9 cellular contexts compared by ENCODE assay signal in the genomic region with DNA sequence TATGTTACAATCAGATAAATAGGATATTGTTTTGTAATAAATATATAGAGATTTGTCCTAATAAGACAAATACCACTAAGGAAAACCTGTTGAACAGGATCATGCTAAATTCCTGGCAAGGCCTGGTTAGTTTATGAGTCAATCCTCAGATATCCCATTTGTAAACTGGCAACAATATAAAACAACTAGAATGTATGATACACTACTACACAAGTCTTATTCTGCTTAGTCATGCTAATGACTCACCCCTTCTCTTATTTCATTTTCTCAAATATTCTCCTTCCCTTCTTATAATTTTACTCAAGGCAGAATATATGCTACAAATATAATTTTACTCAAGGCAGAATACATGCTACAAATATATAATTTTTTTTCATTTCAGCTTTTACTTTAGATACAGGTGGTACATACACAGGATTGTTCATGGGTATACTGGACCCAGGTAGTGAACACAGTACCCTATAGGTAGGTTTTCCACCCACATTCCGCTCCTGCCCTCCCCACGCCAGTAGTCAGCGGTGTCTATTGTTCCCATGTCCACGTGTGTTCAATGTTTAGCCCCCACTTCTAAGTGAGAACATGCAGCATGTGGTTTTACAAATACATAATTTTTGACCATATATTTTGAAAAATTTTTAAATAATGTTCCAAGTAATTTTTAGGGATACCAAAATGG. TPM values are rescaled to one million over a fixed set of nuclear protein-coding genes. Genes with fewer than 3 reads are reported as not detected.
DNase-seq lines count a peak whose midpoint lies in the region; TF ChIP-seq lines count a peak whose summit lies in the region.
"Had no signal": no experiment of that assay in that cellular context is flagged by ENCODE, and none has a peak within 500 bp of the region (broad histone marks: within the 10 kb centered on the region; RNA-seq: fewer than 3 reads in every experiment).

No MANE protein-coding gene starts in this region.

- no peaks in the 10 kb centered on the region for H3K27me3 ChIP-seq in BJ (ENCODE audit: control insufficient read depth, insufficient read depth, low read length)

- no peak overlapping the region for H3K4me3 ChIP-seq in BJ (ENCODE audit: low read depth, low read length)
- H3K4me3 ChIP-seq in epithelial cell of proximal tubule (ENCODE audit: low read depth, low read length): no peak overlapping the region

- TF ChIP-seq CTCF in BJ (IDR thresholded peaks at IDR 0.05; ENCODE audit: insufficient read depth, low read depth, low read length): no peak
- no peak for TF ChIP-seq CTCF in epithelial cell of proximal tubule (conservative IDR thresholded peaks at IDR 0.05; ENCODE audit: low read depth, low read length)

- POLR2A ChIA-PET in BJ (lab: Charles Lee): no interaction called here

- peaks cover 9% of the 10 kb centered on the region for H3K36me3 ChIP-seq in BJ (ENCODE audit: control insufficient read depth, insufficient read depth, low read length)

- DNase-seq in BJ (ENCODE audit: low read depth) (peak; percentile 85), NCI-H2196 treated with DMSO at 0.1 percent for 48 hours (lab: John Stamatoyannopoulos, UW; ENCODE audit: unreplicated experiment) (peak; percentile 35), epithelial cell of proximal tubule (ENCODE audit: low read depth) (peak; percentile 88), non-pigmented ciliary epithelial cell (ENCODE audit: low read depth) (peak; percentile 87), medulla oblongata (ENCODE audit: extremely low spot score) (no peak), NCI-H748 (lab: John Stamatoyannopoulos, UW; ENCODE audit: unreplicated experiment) (no peak), iPS-NIHi7 (ENCODE audit: extremely low spot score) (no peak), GM19238 (ENCODE audit: insufficient read length, low spot score) (no peak)
- DNase-seq: activated naive CD8-positive, alpha-beta T cell treated with anti-CD3 and anti-CD28 coated beads, Interleukin-2, amount 10 ng/mL, durations not matched to agents 7 days and 5 days had no signal

- CTCF ChIA-PET in BJ (lab: Yijun Ruan, JAX): interaction anchor here (1.1 to 1.4 kb wide), 3 partner anchors 10 to 88 kb away, joined by 4 to 6 read pairs (median 5); no protein-coding TSS in a partner anchor

RNA-seq across cellular contexts. Expression of a gene that starts 6.3 kb away (rescaled TPM):
- 50.2 and 55.5 TPM in 2 replicates for polyA plus RNA-seq in BJ (2011; rRNA removed)
- 19.8 and 31.8 TPM in 2 replicates for polyA minus RNA-seq in BJ (2011; rRNA and poly(A)+ RNA removed)
- total RNA-seq in epithelial cell of proximal tubule: 24.1 and 41.1 TPM in 2 replicates

RNA-seq across cellular contexts. Expression of a gene that starts 17.3 kb away (rescaled TPM):
- polyA plus RNA-seq in BJ (2011; rRNA removed): 9.5 and 14.7 TPM in 2 replicates
- 12.7 and 13.1 TPM in 2 replicates for polyA minus RNA-seq in BJ (2011; rRNA and poly(A)+ RNA removed)
- 2.0 and 2.9 TPM in 2 replicates for total RNA-seq in epithelial cell of proximal tubule

RNA-seq across cellular contexts. Expression of a gene that starts 42.8 kb away (rescaled TPM):
- polyA plus RNA-seq in BJ (2011; rRNA removed): not detected in 2 replicates
- not detected in 2 replicates for polyA minus RNA-seq in BJ (2011; rRNA and poly(A)+ RNA removed)
- total RNA-seq in epithelial cell of proximal tubule: not detected in 2 replicates
- total RNA-seq: activated naive CD8-positive, alpha-beta T cell treated with anti-CD3 and anti-CD28 coated beads, Interleukin-2, amount 10 ng/mL, durations not matched to agents 7 days and 5 days had no signal

Comparison
In these comparisons a context has a peak if more than half of its experiments do, and no peak if none do; other contexts are left out.
1. DNase-seq: peak in BJ (single experiment), NCI-H2196 treated with DMSO at 0.1 percent for 48 hours (single experiment), epithelial cell of proximal tubule (single experiment) and non-pigmented ciliary epithelial cell (single experiment); none in medulla oblongata (single experiment), NCI-H748 (single experiment), iPS-NIHi7 (single experiment) and GM19238 (single experiment).